8 cellular contexts compared by ENCODE assay signal in genomic region chr9:128702445-128702948, GRCh38.
DNase-seq lines count a peak whose midpoint lies in the region; ATAC-seq lines count a peak whose summit lies in the region.

Gene PKN3, plus strand, starts transcription at chr9:128702503. Its CDS starts 413 bp downstream, at chr9:128702916.

- DNase-seq in HCEC 1CT (peak; percentile 77), NAMALWA (ENCODE audit: low spot score) (peak; percentile 77), T-helper 9 cell (peak; percentile 93), astrocyte of the hippocampus (ENCODE audit: low read depth, low spot score) (peak; percentile 95), iPS DF 6.9 (ENCODE audit: low read depth, low spot score) (no peak), skeletal muscle cell (ENCODE audit: low read depth) (no peak)

- H3K36me3 ChIP-seq in iPS DF 6.9 (ENCODE audit: control insufficient read depth, insufficient read depth, low read length), result peaks cover 5% of the 10 kb centered on the region

- WGBS in iPS DF 6.9 (ENCODE audit: insufficient coverage, insufficient read length), result no CpG with 5 or more reads among the region's 65 CpGs

- no peak for ATAC-seq in HG03139 (IDR thresholded peaks at IDR 0.05; ENCODE audit: unreplicated experiment)

- H3K27ac ChIP-seq in iPS DF 6.9 (ENCODE audit: low read length), result no peak within 1 kb of the TSS

- peak within 1 kb of the TSS; percentile 75 for H3K4me3 ChIP-seq in GM08714 (ENCODE audit: low read length)
- peak within 1 kb of the TSS; percentile 46; the same call in 1 of the 2 replicates for H3K4me3 ChIP-seq in iPS DF 6.9 (ENCODE audit: low read length)
- H3K4me3 ChIP-seq in skeletal muscle cell (ENCODE audit: low read depth, low read length), result peak within 1 kb of the TSS; percentile 71

- H3K4me1 ChIP-seq in iPS DF 6.9 (ENCODE audit: control insufficient read depth, insufficient read depth, low read length), result peaks cover 2% of the 10 kb centered on the region

- no peaks in the 10 kb centered on the region for H3K9me3 ChIP-seq in iPS DF 6.9 (ENCODE audit: control insufficient read depth, insufficient read depth, low read length)

- no peaks in the 10 kb centered on the region for H3K27me3 ChIP-seq in iPS DF 6.9 (ENCODE audit: control insufficient read depth, insufficient read depth, low read length)

Comparison
In these comparisons a context has a peak if more than half of its experiments do, and no peak if none do; other contexts are left out.
1. DNase-seq: peak in HCEC 1CT (single experiment), NAMALWA (single experiment), T-helper 9 cell (single experiment) and astrocyte of the hippocampus (single experiment); none in iPS DF 6.9 (single experiment) and skeletal muscle cell (single experiment).
2. Peak in every context shown above with its lines, with median percentiles within 50 percentile points of each other: H3K4me3 ChIP-seq.